In the genomic region with DNA sequence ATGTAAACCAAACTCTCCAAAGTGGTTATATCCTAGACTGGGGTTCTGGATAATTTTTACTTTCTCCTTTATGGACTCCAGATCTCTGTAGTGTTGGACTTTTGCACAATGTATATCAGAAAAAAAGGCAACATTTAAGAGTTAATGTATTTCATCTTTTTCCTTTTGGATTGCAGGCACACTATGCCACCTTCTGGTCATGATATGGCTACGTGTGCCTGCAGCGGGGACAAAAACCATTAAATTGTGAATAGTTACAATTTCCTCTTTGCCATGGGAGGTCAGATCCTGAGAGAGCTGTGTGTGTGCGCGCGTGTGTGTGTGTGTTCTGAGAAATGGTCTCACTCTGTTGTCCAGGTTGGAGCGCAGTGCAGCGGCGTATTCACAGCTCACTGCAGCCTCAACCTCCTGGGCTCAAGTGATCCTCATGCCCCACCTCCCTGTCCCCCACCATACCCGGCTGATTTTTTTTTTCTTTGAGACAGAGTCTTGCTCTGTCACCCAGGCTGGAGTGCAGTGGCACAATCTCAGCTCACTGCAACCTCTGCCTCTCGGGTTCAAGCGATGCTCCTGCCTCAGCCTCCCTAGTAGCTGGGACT, we compare ENCODE assay signal across 8 cellular contexts. TPM values are rescaled to one million over a fixed set of nuclear protein-coding genes. Genes with fewer than 3 reads are reported as not detected.
DNase-seq lines count a peak whose midpoint lies in the region; ATAC-seq and TF ChIP-seq lines count a peak whose summit lies in the region.

No MANE protein-coding gene starts in this region.

- H3K27me3 Mint-ChIP-seq in activated CD4-positive, alpha-beta T cell treated with anti-CD3 and anti-CD28 coated beads for 36 hours = no peaks in the 10 kb centered on the region
- H3K27me3 Mint-ChIP-seq in nephron progenitor cell (ENCODE audit: low read depth, poor library complexity) = peaks cover 13% of the 10 kb centered on the region

- H3K4me1 Mint-ChIP-seq in activated CD4-positive, alpha-beta T cell treated with anti-CD3 and anti-CD28 coated beads for 36 hours = peaks cover 10% of the 10 kb centered on the region
- H3K4me1 Mint-ChIP-seq in nephron progenitor cell = peaks cover 11% of the 10 kb centered on the region

- H3K27me3 ChIP-seq in body of pancreas = no peaks in the 10 kb centered on the region

- CTCF ChIA-PET in activated CD4-positive, alpha-beta T cell treated with anti-CD3 and anti-CD28 coated beads for 36 hours (lab: Charles Lee) = interaction anchor here (0.6 to 1.1 kb wide), 3 partner anchors 8 to 235 kb away, joined by 3 to 5 read pairs (median 3); no protein-coding TSS in a partner anchor

- peaks cover 6% of the 10 kb centered on the region for H3K4me1 ChIP-seq in body of pancreas

- no peaks in the 10 kb centered on the region for H3K9me3 ChIP-seq in body of pancreas

- ATAC-seq in activated CD4-positive, alpha-beta T cell treated with anti-CD3 and anti-CD28 coated beads for 36 hours = no peak
- ATAC-seq in body of pancreas (no peak), GM18498 (IDR thresholded peaks at IDR 0.05; ENCODE audit: unreplicated experiment) (no peak)

- no peaks in the 10 kb centered on the region for H3K36me3 Mint-ChIP-seq in activated CD4-positive, alpha-beta T cell treated with anti-CD3 and anti-CD28 coated beads for 36 hours (ENCODE audit: low read depth)
- H3K36me3 Mint-ChIP-seq in nephron progenitor cell (ENCODE audit: low read depth) = no peaks in the 10 kb centered on the region

- POLR2A ChIA-PET in activated CD4-positive, alpha-beta T cell treated with anti-CD3 and anti-CD28 coated beads for 36 hours (lab: Charles Lee) = no interaction called here

- H3K36me3 ChIP-seq in body of pancreas (replicated peaks in 1 of 2; ENCODE audit: insufficient read depth in 1 of 2, low read depth in 2 of 2) = no peaks in the 10 kb centered on the region

- no peak overlapping the region for H3K4me3 ChIP-seq in body of pancreas

- intact Hi-C loops in activated CD4-positive, alpha-beta T cell treated with anti-CD3 and anti-CD28 coated beads for 36 hours (cut with DNase I, micrococcal nuclease) = loop anchor here in 1 of 2 experiments (1.0 kb wide), 1 partner anchor 58 kb away; no protein-coding TSS in a partner anchor
- intact Hi-C loops in body of pancreas (cut with DNase I) = no loop called here

- no peak overlapping the region for H3K4me3 Mint-ChIP-seq in activated CD4-positive, alpha-beta T cell treated with anti-CD3 and anti-CD28 coated beads for 36 hours
- no peak overlapping the region for H3K4me3 Mint-ChIP-seq in nephron progenitor cell

- H3K27ac ChIP-seq in body of pancreas = no peak overlapping the region

- TF ChIP-seq CTCF in body of pancreas (IDR thresholded peaks at IDR 0.05) (peak; percentile 37 to 84 (median 78)), nephron progenitor cell (IDR thresholded peaks at IDR 0.05) (no peak)

- no peak for TF ChIP-seq POLR2A in body of pancreas (IDR thresholded peaks at IDR 0.05)

- H3K27ac Mint-ChIP-seq in activated CD4-positive, alpha-beta T cell treated with anti-CD3 and anti-CD28 coated beads for 36 hours = no peak overlapping the region
- peak overlapping the region; percentile 33 for H3K27ac Mint-ChIP-seq in nephron progenitor cell

- DNase-seq in activated CD4-positive, alpha-beta T cell treated with anti-CD3 and anti-CD28 coated beads for 36 hours = peak; percentile 27
- DNase-seq in activated CD4-positive, alpha-beta T cell treated with anti-CD3 and anti-CD28 coated beads, Interleukin-2, amount 50 U/mL, for 48 hours = no peak
- peak; percentile 57 for DNase-seq in NCI-H146 (lab: John Stamatoyannopoulos, UW)
- peak in 3 of 4 donors; percentile 30 to 47 (median 45) for DNase-seq in body of pancreas
- DNase-seq in nephron progenitor cell = no peak
- DNase-seq in nucleus accumbens (lab: John Stamatoyannopoulos, UW) = no peak
- no peak for DNase-seq in NCI-H1105 treated with DMSO at 0.1 percent for 48 hours (lab: John Stamatoyannopoulos, UW)

- WGBS in body of pancreas, 2 donors = 23 to 27% methylated on average over 11 of the region's 11 CpGs

- H3K9me3 Mint-ChIP-seq in activated CD4-positive, alpha-beta T cell treated with anti-CD3 and anti-CD28 coated beads for 36 hours (ENCODE audit: low read depth) = no peaks in the 10 kb centered on the region
- no peaks in the 10 kb centered on the region for H3K9me3 Mint-ChIP-seq in nephron progenitor cell

RNA-seq across cellular contexts. Expression of gene SGF29, which starts 4.3 kb away (rescaled TPM):
- total RNA-seq in activated CD4-positive, alpha-beta T cell treated with anti-CD3 and anti-CD28 coated beads for 36 hours = 10 to 100 TPM; 23.6 to 35.5 TPM
- 10 to 100 TPM; 25.2 to 30.7 TPM for total RNA-seq in body of pancreas

RNA-seq across cellular contexts. Expression of gene NUPR1, which starts 10.6 kb away (rescaled TPM):
- not detected for total RNA-seq in activated CD4-positive, alpha-beta T cell treated with anti-CD3 and anti-CD28 coated beads for 36 hours
- 10 to 100 TPM; 32.0 to 92.4 TPM for total RNA-seq in body of pancreas

RNA-seq across cellular contexts. Expression of gene IL27, which starts 42.8 kb away (rescaled TPM):
- not detected for total RNA-seq in activated CD4-positive, alpha-beta T cell treated with anti-CD3 and anti-CD28 coated beads for 36 hours
- not detected for total RNA-seq in body of pancreas

RNA-seq across cellular contexts. Expression of gene SULT1A2, which starts 47.5 kb away (rescaled TPM):
- total RNA-seq in activated CD4-positive, alpha-beta T cell treated with anti-CD3 and anti-CD28 coated beads for 36 hours = under 1 TPM; 0.26 to 0.30 TPM
- 1 to 10 TPM; 1.3 to 2.3 TPM for total RNA-seq in body of pancreas

RNA-seq across cellular contexts. Expression of gene APOBR, which starts 55.0 kb away (rescaled TPM):
- 1 to 10 TPM; 1.8 to 2.4 TPM for total RNA-seq in activated CD4-positive, alpha-beta T cell treated with anti-CD3 and anti-CD28 coated beads for 36 hours
- total RNA-seq in body of pancreas = 1 to 10 TPM; 1.0 to 2.0 TPM

Comparison
In these comparisons a context has a peak if more than half of its experiments do, and no peak if none do; other contexts are left out.
1. DNase-seq: peak in activated CD4-positive, alpha-beta T cell treated with anti-CD3 and anti-CD28 coated beads for 36 hours (single experiment), NCI-H146 (single experiment) and body of pancreas (3 of 4); none in activated CD4-positive, alpha-beta T cell treated with anti-CD3 and anti-CD28 coated beads, Interleukin-2, amount 50 U/mL, for 48 hours (0 of 2), nephron progenitor cell (single experiment), nucleus accumbens (0 of 56) and NCI-H1105 treated with DMSO at 0.1 percent for 48 hours (single experiment).
2. RNA of gene NUPR1, which starts 10.6 kb away (total RNA-seq): 32.0 to 92.4 TPM in body of pancreas; not detected in activated CD4-positive, alpha-beta T cell treated with anti-CD3 and anti-CD28 coated beads for 36 hours; every median in the first group is over 10 times any median in the second.